Comparison of ENCODE assay signal across 17 cellular contexts in genomic region chr15:69806287-69806915, GRCh38.
DNase-seq lines count a peak whose midpoint lies in the region; ATAC-seq and TF ChIP-seq lines count a peak whose summit lies in the region.
"Had no signal": no experiment of that assay in that cellular context is flagged by ENCODE, and none has a peak within 500 bp of the region (broad histone marks: within the 10 kb centered on the region; RNA-seq: fewer than 3 reads in every experiment).

No MANE protein-coding gene starts in this region.

- peak; percentile 50 for DNase-seq in NCI-H82 (lab: John Stamatoyannopoulos, UW)
- no peak for DNase-seq in NCI-H82 treated with DMSO at 0.1 percent for 48 hours (lab: John Stamatoyannopoulos, UW; ENCODE audit: unreplicated experiment)
- DNase-seq in IMR-90: no peak
- no peak for DNase-seq in WTC11 (ENCODE audit: low spot score)
- no peak for DNase-seq in HuH-7.5 (ENCODE audit: low spot score)
- no peak for DNase-seq in natural killer cell treated with Interleukin-12 subunit alpha and Interleukin-12 subunit beta and Interleukin-15 and Interleukin-18, amount 100 ng/mL, for 72 hours (ENCODE audit: low spot score)
- no peak for DNase-seq in activated CD4-positive, alpha-beta T cell treated with anti-CD3 and anti-CD28 coated beads for 48 hours
- DNase-seq: 8988T, DMS53, MV-4-11, NCI-H146, NCI-H2081 treated with DMSO at 0.1 percent for 48 hours, NCI-H526, SK-N-SH had no signal

- no peak overlapping the region for H2BK5ac ChIP-seq in IMR-90 (ENCODE audit: low read depth, low read length, poor library complexity, severe bottlenecking)

- H2AK5ac ChIP-seq in IMR-90 (ENCODE audit: low read depth, low read length): no peak overlapping the region

- H3K9ac ChIP-seq in IMR-90 (ENCODE audit: low read depth, low read length): no peak overlapping the region
- H3K9ac ChIP-seq: SK-N-SH had no signal

- H3K79me1 ChIP-seq in IMR-90 (ENCODE audit: low read depth in 1 of 2, low read length in 2 of 2): no peaks in the 10 kb centered on the region

- H2BK15ac ChIP-seq in IMR-90 (ENCODE audit: low read depth, low read length): no peak overlapping the region

- POLR2A ChIA-PET in IMR-90 (lab: Charles Lee; ENCODE audit: unreplicated experiment) (no interaction called here), WTC11 (lab: Charles Lee) (no interaction called here)

- peaks cover 11% of the 10 kb centered on the region for H3K4me1 Mint-ChIP-seq in WTC11
- H3K4me1 Mint-ChIP-seq in natural killer cell treated with Interleukin-12 subunit alpha and Interleukin-12 subunit beta and Interleukin-15 and Interleukin-18, amount 100 ng/mL, for 72 hours (ENCODE audit: low read depth in 2 of 2): peaks cover 6 to 8% of the 10 kb centered on the region in 2 donors

- H3K4me1 ChIP-seq in IMR-90 (ENCODE audit: control insufficient read depth, insufficient read depth, low read length) (peaks cover 4% of the 10 kb centered on the region), neutrophil (ENCODE audit: control insufficient read depth in 1 of 2, insufficient read depth in 1 of 2, low read depth in 1 of 2, low read length in 1 of 2) (peaks cover 85 to 90% of the 10 kb centered on the region in 2 experiments)

- H3K27me3 ChIP-seq in IMR-90 (ENCODE audit: control insufficient read depth, insufficient read depth, low read length) (peaks cover 23% of the 10 kb centered on the region), neutrophil (no peaks in the 10 kb centered on the region)

- no TSS peak for BruUV-seq in IMR-90 (replicated peaks; lab: Mats Ljungman, UMichigan)

- TF ChIP-seq CTCF in IMR-90 (conservative IDR thresholded peaks at IDR 0.05; ENCODE audit: low read depth, low read length) (no peak), WTC11 (IDR thresholded peaks at IDR 0.05) (no peak), neutrophil (IDR thresholded peaks at IDR 0.05) (no peak)

- no CpG with 5 or more reads among the region's 10 CpGs for WGBS in IMR-90 (ENCODE audit: extremely low coverage in 2 of 2, insufficient read length in 1 of 2), 2 experiments

- in situ Hi-C loops in IMR-90 (cut with MboI; ENCODE audit: low sequenced_read_pairs): no loop called here

- no peaks in the 10 kb centered on the region for H4K20me1 ChIP-seq in IMR-90 (ENCODE audit: insufficient read depth, low read length)

- H2AK9ac ChIP-seq in IMR-90 (replicated peaks; ENCODE audit: low read depth, low read length, poor library complexity): peak overlapping the region; percentile 18

- no peak for ATAC-seq in IMR-90 (ENCODE audit: low read depth)
- peak; percentile 63 for ATAC-seq in WTC11
- ATAC-seq in natural killer cell treated with Interleukin-12 subunit alpha and Interleukin-12 subunit beta and Interleukin-15 and Interleukin-18, amount 100 ng/mL, for 72 hours: no peak
- ATAC-seq: HepG2 had no signal

- H3K23ac ChIP-seq in IMR-90 (ENCODE audit: low read depth, low read length): no peak overlapping the region

- no peak overlapping the region for H4K8ac ChIP-seq in IMR-90 (ENCODE audit: low read depth in 2 of 2, low read length in 2 of 2)

- H2AFZ ChIP-seq in IMR-90 (replicated peaks; ENCODE audit: low read length, poor library complexity): no peak overlapping the region

- H3K56ac ChIP-seq in IMR-90 (ENCODE audit: extremely low read depth, insufficient read depth, low read length): no peak overlapping the region

- H3K14ac ChIP-seq in IMR-90 (replicated peaks; ENCODE audit: low read depth, low read length): no peak overlapping the region

- intact Hi-C loops in IMR-90 (cut with micrococcal nuclease): loop anchor here (5.0 kb wide), 1 partner anchor 284 kb away; no protein-coding TSS in a partner anchor

- no peaks in the 10 kb centered on the region for H3K27me3 Mint-ChIP-seq in WTC11 (ENCODE audit: low read depth)
- H3K27me3 Mint-ChIP-seq in natural killer cell treated with Interleukin-12 subunit alpha and Interleukin-12 subunit beta and Interleukin-15 and Interleukin-18, amount 100 ng/mL, for 72 hours: peaks cover 30 to 33% of the 10 kb centered on the region in 2 donors

- CTCF ChIA-PET in IMR-90 (lab: Yijun Ruan, JAX) (interaction anchor here (0.6 kb wide), 1 partner anchor 39 kb away, joined by 3 read pairs; no protein-coding TSS in a partner anchor), WTC11 (lab: Charles Lee) (interaction anchor here (1.1 kb wide), 1 partner anchor 203 kb away, joined by 3 read pairs; no protein-coding TSS in a partner anchor)

- no peak for TF ChIP-seq POLR2A in IMR-90 (IDR thresholded peaks at IDR 0.05; ENCODE audit: low read depth, low read length)

- dilution Hi-C loops in IMR-90 (cut with HindIII; ENCODE audit: low sequenced_read_pairs, unreplicated experiment): no loop called here

- H3K9me3 ChIP-seq in IMR-90 (ENCODE audit: control insufficient read depth, insufficient read depth, low read length): no peaks in the 10 kb centered on the region
- no peaks in the 10 kb centered on the region for H3K9me3 ChIP-seq in neutrophil
- H3K9me3 ChIP-seq: SK-N-SH had no signal

- H3K4me3 Mint-ChIP-seq in WTC11: no peak overlapping the region
- H3K4me3 Mint-ChIP-seq in natural killer cell treated with Interleukin-12 subunit alpha and Interleukin-12 subunit beta and Interleukin-15 and Interleukin-18, amount 100 ng/mL, for 72 hours: no peak overlapping the region

- H3K27ac ChIP-seq in IMR-90 (ENCODE audit: insufficient read depth, low read length): no peak overlapping the region
- H3K27ac ChIP-seq in neutrophil: peak overlapping the region; percentile 99
- H3K27ac ChIP-seq: C4-2B had no signal

- no peaks in the 10 kb centered on the region for H3K9me3 Mint-ChIP-seq in WTC11
- H3K9me3 Mint-ChIP-seq in natural killer cell treated with Interleukin-12 subunit alpha and Interleukin-12 subunit beta and Interleukin-15 and Interleukin-18, amount 100 ng/mL, for 72 hours: no peaks in the 10 kb centered on the region

- no peaks in the 10 kb centered on the region; the same call in 1 of the 2 replicates for H3K9me1 ChIP-seq in IMR-90 (ENCODE audit: insufficient read depth, low read length)

- no peak for TF ChIP-seq RAD21 in IMR-90 (IDR thresholded peaks at IDR 0.05; ENCODE audit: low read length)

- H2BK20ac ChIP-seq in IMR-90 (ENCODE audit: low read depth, low read length): no peak overlapping the region; the same call in 1 of the 2 replicates

- H4K5ac ChIP-seq in IMR-90 (ENCODE audit: low read depth, low read length): no peak overlapping the region

- no peak overlapping the region for H4K91ac ChIP-seq in IMR-90 (ENCODE audit: insufficient read depth, low read depth, low read length)

- H3K36me3 Mint-ChIP-seq in WTC11: no peaks in the 10 kb centered on the region
- no peaks in the 10 kb centered on the region for H3K36me3 Mint-ChIP-seq in natural killer cell treated with Interleukin-12 subunit alpha and Interleukin-12 subunit beta and Interleukin-15 and Interleukin-18, amount 100 ng/mL, for 72 hours

- H3K36me3 ChIP-seq in IMR-90 (ENCODE audit: control insufficient read depth, insufficient read depth, low read length) (no peaks in the 10 kb centered on the region), neutrophil (no peaks in the 10 kb centered on the region)

- no peak overlapping the region for H3K4me3 ChIP-seq in IMR-90 (ENCODE audit: insufficient read depth, low read depth, low read length)
- peak overlapping the region in 1 of 2 experiments; percentile 3 for H3K4me3 ChIP-seq in neutrophil (ENCODE audit: low read depth in 1 of 2, low read length in 1 of 2)

- no peak overlapping the region for H3K4ac ChIP-seq in IMR-90 (ENCODE audit: low read depth, low read length)

- H3K4me2 ChIP-seq in IMR-90 (ENCODE audit: low read depth, low read length): no peak overlapping the region
- H3K4me2 ChIP-seq: SK-N-SH had no signal

- no peak overlapping the region for H3K27ac Mint-ChIP-seq in WTC11
- peak overlapping the region in 1 of 2 donors; percentile 20 for H3K27ac Mint-ChIP-seq in natural killer cell treated with Interleukin-12 subunit alpha and Interleukin-12 subunit beta and Interleukin-15 and Interleukin-18, amount 100 ng/mL, for 72 hours

- H3K18ac ChIP-seq in IMR-90 (ENCODE audit: low read depth, low read length): no peak overlapping the region

- H2BK120ac ChIP-seq in IMR-90 (ENCODE audit: low read depth, low read length): no peak overlapping the region

TF ChIP-seq in IMR-90, 13 proteins besides CTCF, POLR2A, EP300 and RAD21:
- TF ChIP-seq NFE2L2 (IDR thresholded peaks at IDR 0.05; ENCODE audit: low read depth, low read length) (no peak), SMC3 (IDR thresholded peaks at IDR 0.05; ENCODE audit: low read depth, low read length) (no peak)
TF ChIP-seq in IMR-90: peak in this region for 0.

TF ChIP-seq in WTC11, 78 proteins besides CTCF, POLR2A, EP300 and RAD21 (continues in another document):
- TF ChIP-seq MYBL2 (CRISPR knock-in tag; IDR thresholded peaks at IDR 0.05) (no peak), IRF2 (CRISPR knock-in tag; IDR thresholded peaks at IDR 0.05; ENCODE audit: borderline replicate concordance, low read depth) (no peak), AR (CRISPR knock-in tag; IDR thresholded peaks at IDR 0.05) (no peak), NFATC4 (CRISPR knock-in tag; IDR thresholded peaks at IDR 0.05) (no peak)
